Comparison of ENCODE assay signal across 19 cellular contexts in genomic region chr6:45772886-45773285, GRCh38.
"Had no signal": no experiment of that assay in that cellular context is flagged by ENCODE, and none has a peak within 500 bp of the region (broad histone marks: within the 10 kb centered on the region; RNA-seq: fewer than 3 reads in every experiment).

No MANE protein-coding gene starts in this region.

- H3K36me3 Mint-ChIP-seq: stimulated activated memory B cell treated with anti-CD40 and anti-IgM and Interleukin-4, amounts not matched to agents 10 μg/mL and 1 μg/mL and 100 μg/mL, for 72 hours had no signal

- DNase-seq: dermis blood vessel endothelial cell; foreskin keratinocyte; head of caudate nucleus; left colon; left ventricle myocardium superior; mesenchymal stem cell; midbrain; retina; right lobe of liver; spleen; stimulated activated CD4-positive, alpha-beta T cell treated with anti-CD3 and anti-CD28 coated beads, Interleukin-15, amount 100 ng/mL, for 24 hours; stimulated activated CD4-positive, alpha-beta T cell treated with anti-CD3 and anti-CD28 coated beads, Interleukin-1b, Interleukin-23, amount 100 ng/mL, for 48 hours; stimulated activated CD4-positive, alpha-beta T cell treated with anti-CD3 and anti-CD28 coated beads, Interleukin-4, amount 100 ng/mL, for 24 hours; tibial artery; upper lobe of left lung; uterus had no signal

- H3K4me1 Mint-ChIP-seq: stimulated activated memory B cell treated with anti-CD40 and anti-IgM and Interleukin-4, amounts not matched to agents 10 μg/mL and 1 μg/mL and 100 μg/mL, for 72 hours had no signal

- H3K27me3 Mint-ChIP-seq: stimulated activated memory B cell treated with anti-CD40 and anti-IgM and Interleukin-4, amounts not matched to agents 10 μg/mL and 1 μg/mL and 100 μg/mL, for 72 hours had no signal

- H3K9me3 Mint-ChIP-seq: natural killer cell treated with Interleukin-12 subunit alpha and Interleukin-12 subunit beta and Interleukin-15 and Interleukin-18, amount 100 ng/mL, for 72 hours had no signal

- ATAC-seq: foreskin keratinocyte; left colon; left ventricle myocardium superior; natural killer cell treated with Interleukin-12 subunit alpha and Interleukin-12 subunit beta and Interleukin-15 and Interleukin-18, amount 100 ng/mL, for 72 hours; right lobe of liver; stimulated activated memory B cell treated with anti-CD40 and anti-IgM and Interleukin-4, amounts not matched to agents 10 μg/mL and 1 μg/mL and 100 μg/mL, for 72 hours had no signal

- H3K4me3 Mint-ChIP-seq: natural killer cell treated with Interleukin-12 subunit alpha and Interleukin-12 subunit beta and Interleukin-15 and Interleukin-18, amount 100 ng/mL, for 72 hours; stimulated activated memory B cell treated with anti-CD40 and anti-IgM and Interleukin-4, amounts not matched to agents 10 μg/mL and 1 μg/mL and 100 μg/mL, for 72 hours; stimulated activated naive CD8-positive, alpha-beta T cell treated with anti-CD3 and anti-CD28 coated beads, Interleukin-15, Interleukin-2, amounts not matched to agents 100 ng/mL and 50 ng/mL, for 24 hours had no signal

- H3K27ac Mint-ChIP-seq: natural killer cell treated with Interleukin-12 subunit alpha and Interleukin-12 subunit beta and Interleukin-15 and Interleukin-18, amount 100 ng/mL, for 72 hours; stimulated activated memory B cell treated with anti-CD40 and anti-IgM and Interleukin-4, amounts not matched to agents 10 μg/mL and 1 μg/mL and 100 μg/mL, for 72 hours; stimulated activated naive CD8-positive, alpha-beta T cell treated with anti-CD3 and anti-CD28 coated beads, Interleukin-15, Interleukin-2, amounts not matched to agents 100 ng/mL and 50 ng/mL, for 24 hours had no signal
